In genomic region chr10:88090568-88091214, GRCh38 we compare ENCODE assay signal across 10 cellular contexts.
DNase-seq lines count a peak whose midpoint lies in the region; ATAC-seq, FAIRE-seq and TF ChIP-seq lines count a peak whose summit lies in the region.
"Had no signal": no experiment of that assay in that cellular context is flagged by ENCODE, and none has a peak within 500 bp of the region (broad histone marks: within the 10 kb centered on the region; RNA-seq: fewer than 3 reads in every experiment).

No MANE protein-coding gene starts in this region.

- no peak overlapping the region for H3K4me2 ChIP-seq in neural progenitor cell
- no peak overlapping the region for H3K4me2 ChIP-seq in HepG2 (ENCODE audit: low read depth, low read length)

- no peaks in the 10 kb centered on the region for H3K36me3 Mint-ChIP-seq in CD8-positive, alpha-beta T cell
- H3K36me3 Mint-ChIP-seq in neural progenitor cell = no peaks in the 10 kb centered on the region

- TF ChIP-seq EP300 in HepG2 (IDR thresholded peaks at IDR 0.05; ENCODE audit: low read depth in 2 of 2, low read length in 2 of 2) (no peak), HepG2 (CRISPR knock-in tag; IDR thresholded peaks at IDR 0.05; ENCODE audit: borderline replicate concordance) (no peak)

- POLR2A ChIA-PET in CD8-positive, alpha-beta T cell (lab: Charles Lee) = interaction anchor here (0.8 to 3.5 kb wide), 5 partner anchors 8 to 310 kb away, joined by 3 to 34 read pairs (median 5); partner anchors contain the start of genes KLLN and PTEN
- POLR2A ChIA-PET in HepG2 (lab: Yijun Ruan, JAX) = no interaction called here

- H3K79me2 ChIP-seq in neural progenitor cell (ENCODE audit: low read depth) (no peaks in the 10 kb centered on the region), HepG2 (ENCODE audit: insufficient read depth, low read length) (no peaks in the 10 kb centered on the region)

- TF ChIP-seq RAD21 in HepG2 (CRISPR knock-in tag; IDR thresholded peaks at IDR 0.05) = no peak

- FAIRE-seq in bronchial epithelial cell (lab: Jason Lieb, UNC) = peak; percentile 32
- FAIRE-seq in HepG2 (lab: Jason Lieb, UNC) = no peak

- CTCF ChIA-PET in CD8-positive, alpha-beta T cell (lab: Charles Lee) = interaction anchor here (0.7 to 3.6 kb wide), 12 partner anchors 9 to 461 kb away, joined by 4 to 17 read pairs (median 7); partner anchors contain the start of gene KLLN
- CTCF ChIA-PET in HepG2 (lab: Yijun Ruan, JAX; ENCODE audit: low intra/inter-chr PET ratio, low total read pairs) = no interaction called here

- H3K27ac Mint-ChIP-seq in CD8-positive, alpha-beta T cell = peak overlapping the region; percentile 92
- H3K27ac Mint-ChIP-seq in neural progenitor cell = no peak overlapping the region

- no peaks in the 10 kb centered on the region for H3K9me3 ChIP-seq in CD8-positive, alpha-beta T cell (ENCODE audit: low read length)
- H3K9me3 ChIP-seq in Peyer's patch (no peaks in the 10 kb centered on the region), neural progenitor cell (ENCODE audit: low read depth) (no peaks in the 10 kb centered on the region), HepG2 (ENCODE audit: low read length) (no peaks in the 10 kb centered on the region)

- H3F3A ChIP-seq in neural progenitor cell (ENCODE audit: low read depth) = no peaks in the 10 kb centered on the region

- no peak for ATAC-seq in CD8-positive, alpha-beta T cell
- ATAC-seq in GM21529 (IDR thresholded peaks at IDR 0.05; ENCODE audit: unreplicated experiment) = no peak
- ATAC-seq in HepG2 = no peak

- H2AFZ ChIP-seq in neural progenitor cell (replicated peaks) (no peak overlapping the region), HepG2 (ENCODE audit: low read length) (no peak overlapping the region)

- peak overlapping the region; percentile 33 for H3K4me3 Mint-ChIP-seq in CD8-positive, alpha-beta T cell
- no peak overlapping the region for H3K4me3 Mint-ChIP-seq in neural progenitor cell
- H3K4me3 Mint-ChIP-seq: neural crest cell had no signal

- peaks cover 38% of the 10 kb centered on the region for H3K4me1 ChIP-seq in CD8-positive, alpha-beta T cell (ENCODE audit: insufficient read depth, low read length)
- H3K4me1 ChIP-seq in Peyer's patch (no peaks in the 10 kb centered on the region), neural progenitor cell (peaks cover 3% of the 10 kb centered on the region), HepG2 (ENCODE audit: insufficient read depth, low read length) (peaks cover 5% of the 10 kb centered on the region)

- no peaks in the 10 kb centered on the region for H4K20me1 ChIP-seq in neural progenitor cell (ENCODE audit: low read depth)
- H4K20me1 ChIP-seq in HepG2 (ENCODE audit: insufficient read depth, low read length) = no peaks in the 10 kb centered on the region

- WGBS in HepG2 (ENCODE audit: low lambda C conversion rate) = 75% methylated on average over 7 of the region's 7 CpGs

- no peaks in the 10 kb centered on the region for H3K9me3 Mint-ChIP-seq in CD8-positive, alpha-beta T cell
- no peaks in the 10 kb centered on the region for H3K9me3 Mint-ChIP-seq in neural progenitor cell
- H3K9me3 Mint-ChIP-seq: neural crest cell had no signal

- H3K27me3 ChIP-seq in CD8-positive, alpha-beta T cell (ENCODE audit: insufficient read depth, low read length) = no peaks in the 10 kb centered on the region
- no peaks in the 10 kb centered on the region for H3K27me3 ChIP-seq in bronchial epithelial cell (ENCODE audit: control insufficient read depth, insufficient read depth, low read length)
- no peaks in the 10 kb centered on the region for H3K27me3 ChIP-seq in Peyer's patch
- no peaks in the 10 kb centered on the region for H3K27me3 ChIP-seq in neural progenitor cell
- H3K27me3 ChIP-seq in HepG2 (ENCODE audit: control insufficient read depth in 1 of 2, insufficient read depth in 2 of 2, low read length in 2 of 2) = peaks cover 0 to 1% of the 10 kb centered on the region in 2 experiments; a peak in 1 of 5 replicates

- H3K4me3 ChIP-seq in CD8-positive, alpha-beta T cell (ENCODE audit: low read depth, low read length) = no peak overlapping the region
- H3K4me3 ChIP-seq in bronchial epithelial cell (ENCODE audit: low read depth, low read length) (no peak overlapping the region), Peyer's patch (no peak overlapping the region), neural progenitor cell (no peak overlapping the region), HepG2 (replicated peaks in 1 of 3; ENCODE audit: insufficient read depth in 1 of 3, low read depth in 2 of 3, low read length in 3 of 3) (no peak overlapping the region)

- no peak for DNase-seq in CD8-positive, alpha-beta T cell
- DNase-seq in MV-4-11 (lab: John Stamatoyannopoulos, UW) (peak; percentile 85), bronchial epithelial cell (ENCODE audit: low read depth) (no peak), Peyer's patch (no peak), neural progenitor cell (ENCODE audit: low spot score) (no peak), HepG2 (ENCODE audit: low spot score) (no peak)
- DNase-seq: islet precursor cell had no signal

- TF ChIP-seq CTCF in CD8-positive, alpha-beta T cell (IDR thresholded peaks at IDR 0.05) = no peak
- no peak for TF ChIP-seq CTCF in bronchial epithelial cell (IDR thresholded peaks at IDR 0.05; ENCODE audit: insufficient read depth, low read length, severe bottlenecking)
- no peak for TF ChIP-seq CTCF in Peyer's patch (IDR thresholded peaks at IDR 0.05)
- TF ChIP-seq CTCF in neural progenitor cell (IDR thresholded peaks at IDR 0.05) = no peak
- no peak for TF ChIP-seq CTCF in HepG2 (CRISPR knock-in tag; IDR thresholded peaks at IDR 0.05)

- no TSS peak for BruUV-seq in HepG2 (replicated peaks; lab: Mats Ljungman, UMichigan)

- H3K36me3 ChIP-seq in CD8-positive, alpha-beta T cell (ENCODE audit: insufficient read depth, low read length) = no peaks in the 10 kb centered on the region
- no peaks in the 10 kb centered on the region for H3K36me3 ChIP-seq in bronchial epithelial cell (ENCODE audit: control insufficient read depth, insufficient read depth, low read length)
- no peaks in the 10 kb centered on the region for H3K36me3 ChIP-seq in Peyer's patch
- no peaks in the 10 kb centered on the region for H3K36me3 ChIP-seq in neural progenitor cell
- H3K36me3 ChIP-seq in HepG2 (replicated peaks in 1 of 2; ENCODE audit: control insufficient read depth in 1 of 2, insufficient read depth in 2 of 2, low read length in 2 of 2) = no peaks in the 10 kb centered on the region

- no peak overlapping the region for H3K9ac ChIP-seq in neural progenitor cell
- no peak overlapping the region for H3K9ac ChIP-seq in HepG2 (ENCODE audit: insufficient read depth, low read depth, low read length)

- TF ChIP-seq POLR2A in GM19099 (IDR thresholded peaks at IDR 0.05; ENCODE audit: extremely low read depth, insufficient read length, low read depth) (peak; percentile 8), Peyer's patch (IDR thresholded peaks at IDR 0.05) (no peak), HepG2 (IDR thresholded peaks at IDR 0.05; ENCODE audit: insufficient read depth in 1 of 2, low read depth in 2 of 2, low read length in 2 of 2) (no peak)

- H3K27ac ChIP-seq in CD8-positive, alpha-beta T cell (ENCODE audit: low read depth, low read length) = peak overlapping the region; percentile 26
- H3K27ac ChIP-seq in Peyer's patch (peak overlapping the region in 2 of 4 donors; percentile 38 to 58), neural progenitor cell (no peak overlapping the region), HepG2 (ENCODE audit: extremely low read length, insufficient read depth, low read length) (no peak overlapping the region)

- peaks cover 43% of the 10 kb centered on the region for H3K4me1 Mint-ChIP-seq in CD8-positive, alpha-beta T cell (ENCODE audit: low read depth)
- H3K4me1 Mint-ChIP-seq in neural progenitor cell = no peaks in the 10 kb centered on the region
- H3K4me1 Mint-ChIP-seq: neural crest cell had no signal

- in situ Hi-C loops in HepG2 (cut with HindIII; ENCODE audit: extremely low pct_ligation_motif_present, low pct_unique_long_range_greater_than_20kb) = no loop called here

- no peaks in the 10 kb centered on the region for H3K27me3 Mint-ChIP-seq in CD8-positive, alpha-beta T cell (ENCODE audit: low read depth)
- H3K27me3 Mint-ChIP-seq in neural progenitor cell (ENCODE audit: insufficient read depth, low read depth) = peaks cover 2% of the 10 kb centered on the region

- intact Hi-C loops in CD8-positive, alpha-beta T cell (cut with DNase I, micrococcal nuclease) = loop anchor here (1.0 to 10.0 kb wide), 5 partner anchors 126 to 297 kb away; partner anchors contain the start of genes KLLN (in 1 of the 2) and PTEN (in 1 of the 2)
- intact Hi-C loops in HepG2 (cut with micrococcal nuclease; ENCODE audit: unreplicated experiment) = no loop called here

TF ChIP-seq in HepG2, 621 proteins besides CTCF, POLR2A, EP300 and RAD21 (continues in another document):
- TF ChIP-seq MZF1 (CRISPR knock-in tag; IDR thresholded peaks at IDR 0.05; ENCODE audit: borderline replicate concordance) (no peak), SCMH1 (CRISPR knock-in tag; IDR thresholded peaks at IDR 0.05; ENCODE audit: borderline replicate concordance) (no peak), TRAFD1 (CRISPR knock-in tag; IDR thresholded peaks at IDR 0.05; ENCODE audit: borderline replicate concordance) (no peak), ZNF576 (CRISPR knock-in tag; IDR thresholded peaks at IDR 0.05) (no peak), ZSCAN9 (CRISPR knock-in tag; IDR thresholded peaks at IDR 0.05; ENCODE audit: borderline replicate concordance) (no peak), NFKB2 (CRISPR knock-in tag; IDR thresholded peaks at IDR 0.05; ENCODE audit: borderline replicate concordance) (no peak), ZNF414 (CRISPR knock-in tag; IDR thresholded peaks at IDR 0.05) (no peak)
